In the genomic region with DNA sequence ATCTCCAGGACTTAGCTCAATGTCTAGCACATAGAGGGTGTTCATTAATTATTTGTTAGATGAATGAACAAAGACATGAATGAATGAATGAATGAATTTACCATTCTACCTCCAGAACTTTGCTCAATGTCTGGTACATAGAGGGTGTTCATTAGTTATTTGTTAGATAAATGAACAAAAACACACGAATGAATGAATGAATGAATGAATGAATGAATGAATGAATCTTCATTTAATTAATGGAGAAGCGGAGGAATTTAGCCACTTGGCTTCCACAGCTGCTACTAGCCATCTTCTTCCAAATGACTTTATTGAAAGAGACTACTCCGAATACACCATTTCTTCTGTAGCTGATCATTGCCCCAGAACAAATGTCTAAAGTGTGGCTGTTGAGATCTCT, we compare ENCODE assay signal across 27 cellular contexts.
"Had no signal": no experiment of that assay in that cellular context is flagged by ENCODE, and none has a peak within 500 bp of the region (broad histone marks: within the 10 kb centered on the region; RNA-seq: fewer than 3 reads in every experiment).

No MANE protein-coding gene starts in this region.

- H3K9me3 ChIP-seq: SJCRH30 had no signal

- H3K27me3 Mint-ChIP-seq: activated naive CD8-positive, alpha-beta T cell had no signal

- H3K4me3 ChIP-seq: cardiac muscle cell, SJCRH30 had no signal

- H3K27ac Mint-ChIP-seq: activated B cell treated with CpG ODN at 0.5 μM for 24 hours; activated CD4-positive, alpha-beta memory T cell treated with anti-CD3 and anti-CD28 coated beads for 36 hours; activated CD8-positive, alpha-beta memory T cell treated with anti-CD3 and anti-CD28 coated beads, Interleukin-2, amount 10 ng/mL, durations not matched to agents 7 days and 5 days; activated naive CD4-positive, alpha-beta T cell treated with anti-CD3 and anti-CD28 coated beads, Interleukin-2, amount 10 ng/mL, durations not matched to agents 7 days and 5 days; activated naive CD8-positive, alpha-beta T cell; activated naive CD8-positive, alpha-beta T cell treated with anti-CD3 and anti-CD28 coated beads, Interleukin-2, amount 50 U/mL, for 24 hours had no signal

- ATAC-seq: activated CD8-positive, alpha-beta memory T cell treated with anti-CD3 and anti-CD28 coated beads, Interleukin-2, amount 10 ng/mL, durations not matched to agents 7 days and 5 days; Panc1 had no signal

- H3K36me3 Mint-ChIP-seq: activated CD4-positive, alpha-beta memory T cell treated with anti-CD3 and anti-CD28 coated beads for 36 hours; activated CD8-positive, alpha-beta memory T cell treated with anti-CD3 and anti-CD28 coated beads, Interleukin-2, amount 10 ng/mL, durations not matched to agents 7 days and 5 days; activated naive CD4-positive, alpha-beta T cell treated with anti-CD3 and anti-CD28 coated beads, Interleukin-2, amount 10 ng/mL, durations not matched to agents 7 days and 5 days; activated naive CD8-positive, alpha-beta T cell had no signal

- H3K36me3 ChIP-seq: cardiac muscle cell, SJCRH30 had no signal

- H3K4me1 Mint-ChIP-seq: activated B cell treated with CpG ODN at 0.5 μM for 24 hours; activated CD8-positive, alpha-beta memory T cell treated with anti-CD3 and anti-CD28 coated beads, Interleukin-2, amount 10 ng/mL, durations not matched to agents 7 days and 5 days; central memory CD8-positive, alpha-beta T cell had no signal

- H3K9me3 Mint-ChIP-seq: activated B cell treated with CpG ODN at 0.5 μM for 24 hours; activated CD4-positive, alpha-beta memory T cell treated with anti-CD3 and anti-CD28 coated beads for 36 hours; activated naive CD4-positive, alpha-beta T cell treated with anti-CD3 and anti-CD28 coated beads, Interleukin-2, amount 10 ng/mL, durations not matched to agents 7 days and 5 days; activated naive CD8-positive, alpha-beta T cell treated with anti-CD3 and anti-CD28 coated beads, Interleukin-2, amount 50 U/mL, for 24 hours; central memory CD8-positive, alpha-beta T cell had no signal

- H3K27me3 ChIP-seq: cardiac muscle cell, SJCRH30 had no signal

- H3K27ac ChIP-seq: cardiac muscle cell, VCaP had no signal

- H3K4me3 Mint-ChIP-seq: activated B cell treated with CpG ODN at 0.5 μM for 24 hours; activated CD4-positive, alpha-beta memory T cell treated with anti-CD3 and anti-CD28 coated beads for 36 hours; activated CD8-positive, alpha-beta memory T cell treated with anti-CD3 and anti-CD28 coated beads, Interleukin-2, amount 10 ng/mL, durations not matched to agents 7 days and 5 days; activated naive CD4-positive, alpha-beta T cell treated with anti-CD3 and anti-CD28 coated beads, Interleukin-2, amount 10 ng/mL, durations not matched to agents 7 days and 5 days; activated naive CD8-positive, alpha-beta T cell; activated naive CD8-positive, alpha-beta T cell treated with anti-CD3 and anti-CD28 coated beads, Interleukin-2, amount 50 U/mL, for 24 hours; central memory CD8-positive, alpha-beta T cell had no signal

- DNase-seq: activated B cell treated with CpG ODN at 0.5 μM for 24 hours; activated CD4-positive, alpha-beta memory T cell treated with anti-CD3 and anti-CD28 coated beads for 36 hours; activated CD4-positive, alpha-beta T cell treated with anti-CD3 and anti-CD28 coated beads for 4 hours; activated CD4-positive, alpha-beta T cell treated with anti-CD3 and anti-CD28 coated beads, Interleukin-2, amount 50 U/mL, for 1 hour; activated CD4-positive, CD25-positive, alpha-beta regulatory T cell treated with anti-CD3 and anti-CD28 coated beads, Interleukin-2, amount 50 U/mL, for 72 hours; activated CD8-positive, alpha-beta memory T cell treated with anti-CD3 and anti-CD28 coated beads for 24 hours; activated CD8-positive, alpha-beta memory T cell treated with anti-CD3 and anti-CD28 coated beads, Interleukin-2, amount 10 ng/mL, durations not matched to agents 7 days and 5 days; activated CD8-positive, alpha-beta memory T cell treated with anti-CD3 and anti-CD28 coated beads, Interleukin-2, amount 50 U/mL, for 48 hours; activated effector memory CD4-positive, alpha-beta T cell treated with Interleukin-2 at 50 U/mL for 16 hours; activated naive CD4-positive, alpha-beta T cell treated with anti-CD3 and anti-CD28 coated beads, Interleukin-2, amount 10 ng/mL, durations not matched to agents 7 days and 5 days; activated naive CD8-positive, alpha-beta T cell treated with anti-CD3 and anti-CD28 coated beads, Interleukin-2, amount 50 U/mL, for 24 hours; activated T-cell treated with anti-CD3 and anti-CD28 coated beads, Interleukin-2, amount 50 U/mL, for 48 hours; NCI-H1092 treated with DMSO at 0.1 percent for 48 hours; NCI-H1417; NCI-H187 treated with DMSO at 0.1 percent for 48 hours; NCI-H2081; SHP77; SW 1271; T-helper 1 cell; T-helper 2 cell; T-helper 9 cell had no signal
